ENCODE assay signal across 19 cellular contexts in the genomic region with DNA sequence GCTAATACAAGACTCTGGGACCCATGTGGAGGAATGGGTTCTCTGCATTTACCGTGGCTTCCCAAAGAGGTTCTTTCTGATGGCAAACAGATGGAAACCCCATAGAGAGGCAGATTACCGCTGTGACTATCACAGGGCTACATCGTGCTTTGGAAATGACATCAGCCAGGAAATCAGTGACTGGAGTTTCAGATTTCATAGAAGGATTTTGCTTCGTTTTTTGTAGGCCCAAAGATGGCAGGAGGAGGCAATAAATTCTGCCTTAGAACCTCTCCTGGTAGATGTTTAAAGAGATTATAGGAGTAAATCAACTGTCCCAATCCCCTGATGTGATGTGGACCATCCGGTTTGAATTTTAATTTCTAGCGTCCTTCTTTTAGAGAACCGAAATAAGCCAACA.
DNase-seq lines count a peak whose midpoint lies in the region; ATAC-seq, FAIRE-seq and TF ChIP-seq lines count a peak whose summit lies in the region.
"Had no signal": no experiment of that assay in that cellular context is flagged by ENCODE, and none has a peak within 500 bp of the region (broad histone marks: within the 10 kb centered on the region; RNA-seq: fewer than 3 reads in every experiment).

No MANE protein-coding gene starts in this region.

- no peak for ATAC-seq in activated CD8-positive, alpha-beta memory T cell treated with anti-CD3 and anti-CD28 coated beads, Interleukin-2, amount 10 ng/mL, durations not matched to agents 7 days and 5 days
- ATAC-seq: activated CD4-positive, CD25-positive, alpha-beta regulatory T cell treated with anti-CD3 and anti-CD28 coated beads, Interleukin-2, amount 50 U/mL, for 24 hours had no signal

- H3K27me3 Mint-ChIP-seq in activated CD8-positive, alpha-beta memory T cell treated with anti-CD3 and anti-CD28 coated beads, Interleukin-2, amount 10 ng/mL, durations not matched to agents 7 days and 5 days = peaks cover 3% of the 10 kb centered on the region
- H3K27me3 Mint-ChIP-seq: memory B cell had no signal

- H3K4me3 Mint-ChIP-seq in activated CD8-positive, alpha-beta memory T cell treated with anti-CD3 and anti-CD28 coated beads, Interleukin-2, amount 10 ng/mL, durations not matched to agents 7 days and 5 days = no peak overlapping the region
- H3K4me3 Mint-ChIP-seq: activated naive CD8-positive, alpha-beta T cell treated with anti-CD3 and anti-CD28 coated beads, Interleukin-2, amount 10 ng/mL, durations not matched to agents 7 days and 5 days; memory B cell had no signal

- no peak for FAIRE-seq in frontal cortex (lab: Jason Lieb, UNC)

- peak overlapping the region; percentile 86 for H3K27ac ChIP-seq in A673 (ENCODE audit: low read depth, low read length, poor library complexity, severe bottlenecking)
- peak overlapping the region; percentile 84 for H3K27ac ChIP-seq in SK-N-MC
- H3K27ac ChIP-seq: colonic mucosa, esophagus squamous epithelium, ovary had no signal

- no peaks in the 10 kb centered on the region for H3K36me3 ChIP-seq in A673 (ENCODE audit: insufficient read depth, low read length, poor library complexity, severe bottlenecking)
- H3K36me3 ChIP-seq in SK-N-MC (ENCODE audit: insufficient read depth, low read length) = no peaks in the 10 kb centered on the region
- H3K36me3 ChIP-seq: colonic mucosa, esophagus squamous epithelium, ovary had no signal

- H3K9me3 ChIP-seq in A673 (ENCODE audit: low read depth, low read length, poor library complexity, severe bottlenecking) = peaks cover 3% of the 10 kb centered on the region
- no peaks in the 10 kb centered on the region for H3K9me3 ChIP-seq in SK-N-MC (ENCODE audit: low read depth, low read length)
- H3K9me3 ChIP-seq: colonic mucosa, esophagus squamous epithelium, ovary had no signal

- peaks cover 13% of the 10 kb centered on the region for H3K36me3 Mint-ChIP-seq in activated CD8-positive, alpha-beta memory T cell treated with anti-CD3 and anti-CD28 coated beads, Interleukin-2, amount 10 ng/mL, durations not matched to agents 7 days and 5 days

- H3K9me3 Mint-ChIP-seq in activated CD8-positive, alpha-beta memory T cell treated with anti-CD3 and anti-CD28 coated beads, Interleukin-2, amount 10 ng/mL, durations not matched to agents 7 days and 5 days (ENCODE audit: low read depth) = peaks cover 9% of the 10 kb centered on the region
- H3K9me3 Mint-ChIP-seq: memory B cell had no signal

- DNase-seq in A673 (ENCODE audit: low spot score) (peak; percentile 95), H4 (ENCODE audit: low spot score) (peak; percentile 15), SK-N-MC (ENCODE audit: low read depth, low spot score) (peak; percentile 20), fibroblast of the aortic adventitia (ENCODE audit: low read depth) (peak; percentile 46), DMS53 (lab: John Stamatoyannopoulos, UW) (no peak), UCSD-AML1 (lab: John Stamatoyannopoulos, UW; ENCODE audit: unreplicated experiment) (no peak), frontal cortex (ENCODE audit: low spot score in 2 of 2) (no peak)
- no peak for DNase-seq in activated CD8-positive, alpha-beta memory T cell treated with anti-CD3 and anti-CD28 coated beads, Interleukin-2, amount 10 ng/mL, durations not matched to agents 7 days and 5 days
- DNase-seq: activated naive CD8-positive, alpha-beta T cell treated with anti-CD3 and anti-CD28 coated beads, Interleukin-2, amount 10 ng/mL, durations not matched to agents 7 days and 5 days; activated T-cell treated with anti-CD3 and anti-CD28 coated beads for 4 hours; colonic mucosa; esophagus squamous epithelium; KG1; NCI-H1436 treated with DMSO at 0.1 percent for 48 hours; ovary; SW 1271; trophoblast cell had no signal

- no peak overlapping the region for H3K27ac Mint-ChIP-seq in activated CD8-positive, alpha-beta memory T cell treated with anti-CD3 and anti-CD28 coated beads, Interleukin-2, amount 10 ng/mL, durations not matched to agents 7 days and 5 days
- H3K27ac Mint-ChIP-seq: activated naive CD8-positive, alpha-beta T cell treated with anti-CD3 and anti-CD28 coated beads, Interleukin-2, amount 10 ng/mL, durations not matched to agents 7 days and 5 days; memory B cell had no signal

- POLR2A ChIA-PET in A673 (lab: Charles Lee; ENCODE audit: low non-redundant PET) = no interaction called here

- TF ChIP-seq CTCF in A673 (conservative IDR thresholded peaks at IDR 0.05; ENCODE audit: low read depth, low read length) = no peak
- TF ChIP-seq CTCF in fibroblast of the aortic adventitia (IDR thresholded peaks at IDR 0.05; ENCODE audit: insufficient read depth, low read length) = no peak

- peak overlapping the region; percentile 10 for H3K9ac ChIP-seq in SK-N-MC (ENCODE audit: insufficient read length)

- H3K4me1 Mint-ChIP-seq in activated CD8-positive, alpha-beta memory T cell treated with anti-CD3 and anti-CD28 coated beads, Interleukin-2, amount 10 ng/mL, durations not matched to agents 7 days and 5 days = peaks cover 8% of the 10 kb centered on the region
- H3K4me1 Mint-ChIP-seq: activated naive CD8-positive, alpha-beta T cell treated with anti-CD3 and anti-CD28 coated beads, Interleukin-2, amount 10 ng/mL, durations not matched to agents 7 days and 5 days; memory B cell had no signal

- CTCF ChIA-PET in A673 (lab: Charles Lee) = no interaction called here
- CTCF ChIA-PET in activated CD8-positive, alpha-beta memory T cell treated with anti-CD3 and anti-CD28 coated beads, Interleukin-2, amount 10 ng/mL, durations not matched to agents 7 days and 5 days (lab: Charles Lee) = interaction anchor here (1.0 kb wide), 1 partner anchor 271 kb away, joined by 4 read pairs; no protein-coding TSS in a partner anchor

- H3K4me3 ChIP-seq in A673 (ENCODE audit: low read depth, low read length, poor library complexity, severe bottlenecking) (no peak overlapping the region), SK-N-MC (peak overlapping the region; percentile 39), fibroblast of the aortic adventitia (ENCODE audit: low read depth, low read length) (no peak overlapping the region)
- H3K4me3 ChIP-seq: colonic mucosa, esophagus squamous epithelium, ovary had no signal

- no TSS peak for BruUV-seq in A673 (replicated peaks; lab: Mats Ljungman, UMichigan)

- intact Hi-C loops in A673 (cut with micrococcal nuclease; ENCODE audit: unreplicated experiment) = no loop called here

- peaks cover 49% of the 10 kb centered on the region for H3K4me1 ChIP-seq in A673 (ENCODE audit: insufficient read depth, low read length, poor library complexity, severe bottlenecking)
- H3K4me1 ChIP-seq: esophagus squamous epithelium had no signal

- H3K27me3 ChIP-seq in A673 (replicated peaks; ENCODE audit: insufficient read depth, low read depth, low read length, poor library complexity) = no peaks in the 10 kb centered on the region
- H3K27me3 ChIP-seq: colonic mucosa, esophagus squamous epithelium, ovary had no signal

Comparison
In these comparisons a context has a peak if more than half of its experiments do, and no peak if none do; other contexts are left out.
1. DNase-seq: peak in A673 (single experiment), H4 (single experiment), SK-N-MC (single experiment) and fibroblast of the aortic adventitia (single experiment); none in DMS53 (single experiment), UCSD-AML1 (single experiment), frontal cortex (0 of 2) and activated CD8-positive, alpha-beta memory T cell treated with anti-CD3 and anti-CD28 coated beads, Interleukin-2, amount 10 ng/mL, durations not matched to agents 7 days and 5 days (single experiment).